Comparison of ENCODE assay signal across 7 cellular contexts in genomic region chr1:58904299-58905125, GRCh38.
DNase-seq lines count a peak whose midpoint lies in the region; ATAC-seq and TF ChIP-seq lines count a peak whose summit lies in the region.

No MANE protein-coding gene starts in this region.

- peak overlapping the region; percentile 57; the same call in 1 of the 2 replicates for H3K4me3 ChIP-seq in iPS-18c (ENCODE audit: insufficient read depth, low read depth, low read length)

- DNase-seq in HFFc6 (no peak), NCI-H187 (lab: John Stamatoyannopoulos, UW) (no peak), globus pallidus (ENCODE audit: low spot score) (no peak), medulla oblongata (ENCODE audit: extremely low spot score) (no peak)
- DNase-seq in stimulated activated naive CD8-positive, alpha-beta T cell treated with anti-CD3 and anti-CD28 coated beads, Interleukin-15, amount 100 ng/mL, for 72 hours, result no peak

- H3K4me1 Mint-ChIP-seq in HFFc6 (ENCODE audit: low read depth), result peaks cover 78% of the 10 kb centered on the region
- H3K4me1 Mint-ChIP-seq in activated naive CD8-positive, alpha-beta T cell (ENCODE audit: low read depth), result peaks cover 15% of the 10 kb centered on the region
- peaks cover 21% of the 10 kb centered on the region for H3K4me1 Mint-ChIP-seq in stimulated activated naive CD8-positive, alpha-beta T cell treated with anti-CD3 and anti-CD28 coated beads, Interleukin-15, amount 100 ng/mL, for 72 hours

- no peaks in the 10 kb centered on the region for H3K27me3 Mint-ChIP-seq in HFFc6 (ENCODE audit: insufficient read depth)
- H3K27me3 Mint-ChIP-seq in activated naive CD8-positive, alpha-beta T cell, result no peaks in the 10 kb centered on the region
- peaks cover 13% of the 10 kb centered on the region for H3K27me3 Mint-ChIP-seq in stimulated activated naive CD8-positive, alpha-beta T cell treated with anti-CD3 and anti-CD28 coated beads, Interleukin-15, amount 100 ng/mL, for 72 hours

- ATAC-seq in stimulated activated naive CD8-positive, alpha-beta T cell treated with anti-CD3 and anti-CD28 coated beads, Interleukin-15, amount 100 ng/mL, for 72 hours, result no peak

- H3K36me3 Mint-ChIP-seq in HFFc6 (ENCODE audit: low read depth), result no peaks in the 10 kb centered on the region
- H3K36me3 Mint-ChIP-seq in activated naive CD8-positive, alpha-beta T cell, result no peaks in the 10 kb centered on the region

- no peaks in the 10 kb centered on the region for H3K9me3 ChIP-seq in iPS-18c (ENCODE audit: control insufficient read depth, insufficient read depth, low read length)

- no peaks in the 10 kb centered on the region for H3K9me3 Mint-ChIP-seq in HFFc6
- H3K9me3 Mint-ChIP-seq in activated naive CD8-positive, alpha-beta T cell (ENCODE audit: low read depth), result no peaks in the 10 kb centered on the region
- no peaks in the 10 kb centered on the region for H3K9me3 Mint-ChIP-seq in stimulated activated naive CD8-positive, alpha-beta T cell treated with anti-CD3 and anti-CD28 coated beads, Interleukin-15, amount 100 ng/mL, for 72 hours

- no peak for TF ChIP-seq CTCF in HFFc6 (IDR thresholded peaks at IDR 0.05)

- peak overlapping the region; percentile 91 for H3K27ac Mint-ChIP-seq in HFFc6
- H3K27ac Mint-ChIP-seq in activated naive CD8-positive, alpha-beta T cell, result peak overlapping the region; percentile 59
- H3K27ac Mint-ChIP-seq in stimulated activated naive CD8-positive, alpha-beta T cell treated with anti-CD3 and anti-CD28 coated beads, Interleukin-15, amount 100 ng/mL, for 72 hours, result peak overlapping the region; percentile 79 to 96

- H3K4me3 Mint-ChIP-seq in HFFc6, result peak overlapping the region; percentile 86
- peak overlapping the region; percentile 80 for H3K4me3 Mint-ChIP-seq in activated naive CD8-positive, alpha-beta T cell
- H3K4me3 Mint-ChIP-seq in stimulated activated naive CD8-positive, alpha-beta T cell treated with anti-CD3 and anti-CD28 coated beads, Interleukin-15, amount 100 ng/mL, for 72 hours, result peak overlapping the region; percentile 83 to 87
